Comparison of ENCODE assay signal across 1 cellular context in the genomic region with DNA sequence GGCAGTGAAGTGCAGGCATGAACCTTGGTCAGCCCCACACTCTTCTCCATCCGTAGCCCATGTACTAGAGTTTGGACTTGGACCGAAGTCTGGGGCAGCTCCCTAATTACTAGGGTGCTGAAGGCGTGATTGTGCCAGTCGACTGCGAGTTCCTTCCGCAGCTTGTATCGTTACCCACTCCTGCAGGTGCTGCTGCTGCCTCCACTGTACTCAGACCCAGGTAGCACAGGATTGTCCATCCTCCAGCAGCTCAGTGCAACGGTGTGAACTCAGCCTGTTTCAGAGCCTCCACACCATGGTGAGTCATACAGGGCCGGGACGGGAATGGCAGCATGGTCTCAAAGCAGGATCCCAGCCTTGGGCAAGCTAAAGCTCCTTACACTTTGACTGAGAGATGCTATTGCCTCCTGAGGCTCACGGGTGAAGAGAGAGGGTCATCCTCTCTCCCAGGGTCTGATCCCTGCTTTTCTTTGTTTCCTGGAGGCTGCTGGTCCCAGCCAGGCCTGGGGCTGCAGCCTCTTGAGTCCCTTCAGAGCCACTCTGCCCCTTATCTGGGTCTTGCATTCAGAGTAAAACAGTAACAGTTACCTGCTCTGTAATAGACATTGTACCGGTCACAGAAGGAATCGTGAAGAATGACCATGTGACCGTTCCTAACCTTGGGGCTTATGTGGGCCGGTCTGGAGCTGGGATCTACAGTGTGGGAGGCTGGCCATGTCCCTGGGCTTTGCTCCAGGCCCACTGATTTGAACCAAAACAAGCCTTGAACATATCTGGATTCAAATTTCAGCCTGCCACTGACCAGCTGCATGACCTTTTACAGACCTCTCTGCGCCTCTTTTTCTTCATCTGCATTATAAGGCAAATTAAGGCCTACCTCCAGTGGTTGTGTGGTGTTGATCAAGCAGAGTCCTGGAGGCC.
TF ChIP-seq lines count a peak whose summit lies in the region.

No MANE protein-coding gene starts in this region.

TF ChIP-seq in K562, 482 proteins besides CTCF, POLR2A, EP300 and RAD21 (continues in another document):
- no peak for TF ChIP-seq POLR2G (IDR thresholded peaks at IDR 0.05; ENCODE audit: low read depth, low read length)
- TF ChIP-seq CBFA2T2 (conservative IDR thresholded peaks at IDR 0.05) = peak; percentile 50; the same call in 1 of the 2 replicates
- TF ChIP-seq HDAC8 (tag; IDR thresholded peaks at IDR 0.05) = no peak
- TF ChIP-seq, protein P1, sequence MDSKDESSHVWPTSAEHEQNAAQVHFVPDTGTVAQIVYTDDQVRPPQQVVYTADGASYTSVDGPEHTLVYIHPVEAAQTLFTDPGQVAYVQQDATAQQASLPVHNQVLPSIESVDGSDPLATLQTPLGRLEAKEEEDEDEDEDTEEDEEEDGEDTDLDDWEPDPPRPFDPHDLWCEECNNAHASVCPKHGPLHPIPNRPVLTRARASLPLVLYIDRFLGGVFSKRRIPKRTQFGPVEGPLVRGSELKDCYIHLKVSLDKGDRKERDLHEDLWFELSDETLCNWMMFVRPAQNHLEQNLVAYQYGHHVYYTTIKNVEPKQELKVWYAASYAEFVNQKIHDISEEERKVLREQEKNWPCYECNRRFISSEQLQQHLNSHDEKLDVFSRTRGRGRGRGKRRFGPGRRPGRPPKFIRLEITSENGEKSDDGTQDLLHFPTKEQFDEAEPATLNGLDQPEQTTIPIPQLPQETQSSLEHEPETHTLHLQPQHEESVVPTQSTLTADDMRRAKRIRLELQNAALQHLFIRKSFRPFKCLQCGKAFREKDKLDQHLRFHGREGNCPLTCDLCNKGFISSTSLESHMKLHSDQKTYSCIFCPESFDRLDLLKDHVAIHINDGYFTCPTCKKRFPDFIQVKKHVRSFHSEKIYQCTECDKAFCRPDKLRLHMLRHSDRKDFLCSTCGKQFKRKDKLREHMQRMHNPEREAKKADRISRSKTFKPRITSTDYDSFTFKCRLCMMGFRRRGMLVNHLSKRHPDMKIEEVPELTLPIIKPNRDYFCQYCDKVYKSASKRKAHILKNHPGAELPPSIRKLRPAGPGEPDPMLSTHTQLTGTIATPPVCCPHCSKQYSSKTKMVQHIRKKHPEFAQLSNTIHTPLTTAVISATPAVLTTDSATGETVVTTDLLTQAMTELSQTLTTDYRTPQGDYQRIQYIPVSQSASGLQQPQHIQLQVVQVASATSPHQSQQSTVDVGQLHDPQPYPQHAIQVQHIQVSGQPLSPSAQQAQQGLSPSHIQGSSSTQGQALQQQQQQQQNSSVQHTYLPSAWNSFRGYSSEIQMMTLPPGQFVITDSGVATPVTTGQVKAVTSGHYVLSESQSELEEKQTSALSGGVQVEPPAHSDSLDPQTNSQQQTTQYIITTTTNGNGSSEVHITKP (IDR thresholded peaks at IDR 0.05; ENCODE audit: partially characterized antibody) = peak; percentile 14
- TF ChIP-seq DPF2 (IDR thresholded peaks at IDR 0.05) = peak; percentile 52
- TF ChIP-seq, protein P2, sequence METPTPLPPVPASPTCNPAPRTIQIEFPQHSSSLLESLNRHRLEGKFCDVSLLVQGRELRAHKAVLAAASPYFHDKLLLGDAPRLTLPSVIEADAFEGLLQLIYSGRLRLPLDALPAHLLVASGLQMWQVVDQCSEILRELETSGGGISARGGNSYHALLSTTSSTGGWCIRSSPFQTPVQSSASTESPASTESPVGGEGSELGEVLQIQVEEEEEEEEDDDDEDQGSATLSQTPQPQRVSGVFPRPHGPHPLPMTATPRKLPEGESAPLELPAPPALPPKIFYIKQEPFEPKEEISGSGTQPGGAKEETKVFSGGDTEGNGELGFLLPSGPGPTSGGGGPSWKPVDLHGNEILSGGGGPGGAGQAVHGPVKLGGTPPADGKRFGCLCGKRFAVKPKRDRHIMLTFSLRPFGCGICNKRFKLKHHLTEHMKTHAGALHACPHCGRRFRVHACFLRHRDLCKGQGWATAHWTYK (CRISPR knock-in tag; IDR thresholded peaks at IDR 0.05) = no peak
- no peak for TF ChIP-seq ZNF134 (CRISPR knock-in tag; conservative IDR thresholded peaks at IDR 0.05)
- TF ChIP-seq, protein P3, sequence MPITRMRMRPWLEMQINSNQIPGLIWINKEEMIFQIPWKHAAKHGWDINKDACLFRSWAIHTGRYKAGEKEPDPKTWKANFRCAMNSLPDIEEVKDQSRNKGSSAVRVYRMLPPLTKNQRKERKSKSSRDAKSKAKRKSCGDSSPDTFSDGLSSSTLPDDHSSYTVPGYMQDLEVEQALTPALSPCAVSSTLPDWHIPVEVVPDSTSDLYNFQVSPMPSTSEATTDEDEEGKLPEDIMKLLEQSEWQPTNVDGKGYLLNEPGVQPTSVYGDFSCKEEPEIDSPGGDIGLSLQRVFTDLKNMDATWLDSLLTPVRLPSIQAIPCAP (CRISPR knock-in tag; IDR thresholded peaks at IDR 0.05; ENCODE audit: borderline replicate concordance) = no peak
- TF ChIP-seq MAZ (CRISPR knock-in tag; conservative IDR thresholded peaks at IDR 0.05 in 1 of 2, IDR thresholded peaks at IDR 0.05 in 1 of 2) = peak in 1 of 2 experiments; percentile 28; a peak in 1 of 4 replicates
- TF ChIP-seq PHF8 (IDR thresholded peaks at IDR 0.05; ENCODE audit: borderline replicate concordance, low read length) = no peak
- peak; percentile 16; the same call in 1 of the 2 replicates for TF ChIP-seq EGR1 (conservative IDR thresholded peaks at IDR 0.05)
- TF ChIP-seq, protein P4, sequence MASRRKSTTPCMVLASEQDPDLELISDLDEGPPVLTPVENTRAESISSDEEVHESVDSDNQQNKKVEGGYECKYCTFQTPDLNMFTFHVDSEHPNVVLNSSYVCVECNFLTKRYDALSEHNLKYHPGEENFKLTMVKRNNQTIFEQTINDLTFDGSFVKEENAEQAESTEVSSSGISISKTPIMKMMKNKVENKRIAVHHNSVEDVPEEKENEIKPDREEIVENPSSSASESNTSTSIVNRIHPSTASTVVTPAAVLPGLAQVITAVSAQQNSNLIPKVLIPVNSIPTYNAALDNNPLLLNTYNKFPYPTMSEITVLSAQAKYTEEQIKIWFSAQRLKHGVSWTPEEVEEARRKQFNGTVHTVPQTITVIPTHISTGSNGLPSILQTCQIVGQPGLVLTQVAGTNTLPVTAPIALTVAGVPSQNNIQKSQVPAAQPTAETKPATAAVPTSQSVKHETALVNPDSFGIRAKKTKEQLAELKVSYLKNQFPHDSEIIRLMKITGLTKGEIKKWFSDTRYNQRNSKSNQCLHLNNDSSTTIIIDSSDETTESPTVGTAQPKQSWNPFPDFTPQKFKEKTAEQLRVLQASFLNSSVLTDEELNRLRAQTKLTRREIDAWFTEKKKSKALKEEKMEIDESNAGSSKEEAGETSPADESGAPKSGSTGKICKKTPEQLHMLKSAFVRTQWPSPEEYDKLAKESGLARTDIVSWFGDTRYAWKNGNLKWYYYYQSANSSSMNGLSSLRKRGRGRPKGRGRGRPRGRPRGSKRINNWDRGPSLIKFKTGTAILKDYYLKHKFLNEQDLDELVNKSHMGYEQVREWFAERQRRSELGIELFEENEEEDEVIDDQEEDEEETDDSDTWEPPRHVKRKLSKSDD (conservative IDR thresholded peaks at IDR 0.05; ENCODE audit: low read length) = no peak
- no peak for TF ChIP-seq ZNF232 (CRISPR knock-in tag; IDR thresholded peaks at IDR 0.05)
- no peak for TF ChIP-seq TEAD4 (IDR thresholded peaks at IDR 0.05; ENCODE audit: low read length)
- TF ChIP-seq TEAD4 (CRISPR knock-in tag; IDR thresholded peaks at IDR 0.05; ENCODE audit: borderline replicate concordance) = no peak
- TF ChIP-seq TCF3 (CRISPR knock-in tag; IDR thresholded peaks at IDR 0.05) = 0 out of 2 replicates have a peak, but pooled peaks have one; percentile 2
- no peak for TF ChIP-seq POLR2AphosphoS5 (IDR thresholded peaks at IDR 0.05; ENCODE audit: control insufficient read depth, insufficient read depth, low read depth, low read length)
- TF ChIP-seq, protein P5, sequence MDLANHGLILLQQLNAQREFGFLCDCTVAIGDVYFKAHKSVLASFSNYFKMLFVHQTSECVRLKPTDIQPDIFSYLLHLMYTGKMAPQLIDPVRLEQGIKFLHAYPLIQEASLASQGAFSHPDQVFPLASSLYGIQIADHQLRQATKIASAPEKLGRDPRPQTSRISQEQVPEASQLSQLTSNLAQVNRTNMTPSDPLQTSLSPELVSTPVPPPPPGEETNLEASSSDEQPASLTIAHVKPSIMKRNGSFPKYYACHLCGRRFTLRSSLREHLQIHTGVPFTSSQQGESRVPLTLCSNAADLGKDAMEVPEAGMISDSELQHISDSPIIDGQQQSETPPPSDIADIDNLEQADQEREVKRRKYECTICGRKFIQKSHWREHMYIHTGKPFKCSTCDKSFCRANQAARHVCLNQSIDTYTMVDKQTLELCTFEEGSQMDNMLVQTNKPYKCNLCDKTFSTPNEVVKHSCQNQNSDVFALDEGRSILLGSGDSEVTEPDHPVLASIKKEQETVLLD (IDR thresholded peaks at IDR 0.05) = 0 out of 2 replicates have a peak, but pooled peaks have one; percentile 21
- TF ChIP-seq ELF4 (CRISPR knock-in tag; IDR thresholded peaks at IDR 0.05) = 0 out of 2 replicates have a peak, but pooled peaks have one; percentile 10
- peak; percentile 15 for TF ChIP-seq TAF1 (IDR thresholded peaks at IDR 0.05; ENCODE audit: control insufficient read depth, extremely low read depth, insufficient read depth, low read length, severe bottlenecking)
- TF ChIP-seq FOXJ2 (tag; IDR thresholded peaks at IDR 0.05) = no peak
- no peak for TF ChIP-seq SIN3B (IDR thresholded peaks at IDR 0.05; ENCODE audit: low read depth)
- no peak for TF ChIP-seq CHD2 (IDR thresholded peaks at IDR 0.05; ENCODE audit: low read depth, low read length)
- no peak for TF ChIP-seq FOXP1 (CRISPR knock-in tag; IDR thresholded peaks at IDR 0.05)
- peak; percentile 46; the same call in 1 of the 2 replicates for TF ChIP-seq RBFOX2 (IDR thresholded peaks at IDR 0.05; ENCODE audit: low read depth, low read length)
- TF ChIP-seq ETV6 (IDR thresholded peaks at IDR 0.05; ENCODE audit: borderline replicate concordance in 1 of 2, low read depth in 2 of 2, low read length in 1 of 2) = no peak
- TF ChIP-seq ETV6 (CRISPR knock-in tag; IDR thresholded peaks at IDR 0.05; ENCODE audit: borderline replicate concordance) = no peak
- no peak for TF ChIP-seq RBM17 (IDR thresholded peaks at IDR 0.05; ENCODE audit: borderline replicate concordance, low read depth, low read length)
- TF ChIP-seq, protein P6, sequence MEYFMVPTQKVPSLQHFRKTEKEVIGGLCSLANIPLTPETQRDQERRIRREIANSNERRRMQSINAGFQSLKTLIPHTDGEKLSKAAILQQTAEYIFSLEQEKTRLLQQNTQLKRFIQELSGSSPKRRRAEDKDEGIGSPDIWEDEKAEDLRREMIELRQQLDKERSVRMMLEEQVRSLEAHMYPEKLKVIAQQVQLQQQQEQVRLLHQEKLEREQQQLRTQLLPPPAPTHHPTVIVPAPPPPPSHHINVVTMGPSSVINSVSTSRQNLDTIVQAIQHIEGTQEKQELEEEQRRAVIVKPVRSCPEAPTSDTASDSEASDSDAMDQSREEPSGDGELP (CRISPR knock-in tag; IDR thresholded peaks at IDR 0.05; ENCODE audit: borderline replicate concordance) = no peak
- TF ChIP-seq, protein P7, sequence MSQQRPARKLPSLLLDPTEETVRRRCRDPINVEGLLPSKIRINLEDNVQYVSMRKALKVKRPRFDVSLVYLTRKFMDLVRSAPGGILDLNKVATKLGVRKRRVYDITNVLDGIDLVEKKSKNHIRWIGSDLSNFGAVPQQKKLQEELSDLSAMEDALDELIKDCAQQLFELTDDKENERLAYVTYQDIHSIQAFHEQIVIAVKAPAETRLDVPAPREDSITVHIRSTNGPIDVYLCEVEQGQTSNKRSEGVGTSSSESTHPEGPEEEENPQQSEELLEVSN (IDR thresholded peaks at IDR 0.05; ENCODE audit: borderline replicate concordance in 1 of 2, extremely low read depth in 1 of 2, insufficient read depth in 1 of 2, insufficient read length in 1 of 2, low read depth in 1 of 2, low read length in 1 of 2, poor library complexity in 1 of 2, severe bottlenecking in 1 of 2) = peak in 1 of 2 experiments; percentile 18
- TF ChIP-seq ARID1B (IDR thresholded peaks at IDR 0.05) = peak; percentile 44
- TF ChIP-seq, protein P8, sequence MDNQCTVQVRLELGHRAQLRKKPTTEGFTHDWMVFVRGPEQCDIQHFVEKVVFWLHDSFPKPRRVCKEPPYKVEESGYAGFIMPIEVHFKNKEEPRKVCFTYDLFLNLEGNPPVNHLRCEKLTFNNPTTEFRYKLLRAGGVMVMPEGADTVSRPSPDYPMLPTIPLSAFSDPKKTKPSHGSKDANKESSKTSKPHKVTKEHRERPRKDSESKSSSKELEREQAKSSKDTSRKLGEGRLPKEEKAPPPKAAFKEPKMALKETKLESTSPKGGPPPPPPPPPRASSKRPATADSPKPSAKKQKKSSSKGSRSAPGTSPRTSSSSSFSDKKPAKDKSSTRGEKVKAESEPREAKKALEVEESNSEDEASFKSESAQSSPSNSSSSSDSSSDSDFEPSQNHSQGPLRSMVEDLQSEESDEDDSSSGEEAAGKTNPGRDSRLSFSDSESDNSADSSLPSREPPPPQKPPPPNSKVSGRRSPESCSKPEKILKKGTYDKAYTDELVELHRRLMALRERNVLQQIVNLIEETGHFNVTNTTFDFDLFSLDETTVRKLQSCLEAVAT (IDR thresholded peaks at IDR 0.05) = 0 out of 4 replicates have a peak, but pooled peaks of 1 of the 2 experiments have one; percentile 32
